ENCODE assay signal across 30 cellular contexts in genomic region chr1:205417884-205418283, GRCh38. TPM values are rescaled to one million over a fixed set of nuclear protein-coding genes. Genes with fewer than 3 reads are reported as not detected.
"Had no signal": no experiment of that assay in that cellular context is flagged by ENCODE, and none has a peak within 500 bp of the region (broad histone marks: within the 10 kb centered on the region; RNA-seq: fewer than 3 reads in every experiment).

No MANE protein-coding gene starts in this region.

- ATAC-seq: activated naive CD4-positive, alpha-beta T cell treated with anti-CD3 and anti-CD28 coated beads, Interleukin-2, amount 50 U/mL, for 72 hours; activated T-cell treated with anti-CD3 and anti-CD28 coated beads, Interleukin-2, amount 50 U/mL, for 72 hours; foreskin keratinocyte; gastroesophageal sphincter; T-helper 17 cell had no signal

- DNase-seq: activated CD4-positive, alpha-beta memory T cell treated with anti-CD3 and anti-CD28 coated beads, Interleukin-2, amount 10 ng/mL, durations not matched to agents 7 days and 5 days; activated CD4-positive, alpha-beta T cell treated with anti-CD3 and anti-CD28 coated beads for 1 hour; activated CD4-positive, alpha-beta T cell treated with anti-CD3 and anti-CD28 coated beads for 4 hours; activated CD4-positive, alpha-beta T cell treated with anti-CD3 and anti-CD28 coated beads, Interleukin-2, amount 10 ng/mL, durations not matched to agents 7 days and 5 days; activated CD4-positive, alpha-beta T cell treated with anti-CD3 and anti-CD28 coated beads, Interleukin-2, amount 50 U/mL, for 4 hours; activated CD4-positive, CD25-positive, alpha-beta regulatory T cell; activated CD8-positive, alpha-beta memory T cell treated with anti-CD3 and anti-CD28 coated beads, Interleukin-2, amount 50 U/mL, for 48 hours; activated gamma-delta T cell; activated naive CD4-positive, alpha-beta T cell; activated naive CD4-positive, alpha-beta T cell treated with anti-CD3 and anti-CD28 coated beads, Interleukin-2, amount 10 ng/mL, durations not matched to agents 7 days and 5 days; activated naive CD8-positive, alpha-beta T cell treated with anti-CD3 and anti-CD28 coated beads, Interleukin-2, amount 10 ng/mL, durations not matched to agents 7 days and 5 days; activated T-cell treated with anti-CD3 and anti-CD28 coated beads for 4 hours; activated T-cell treated with anti-CD3 and anti-CD28 coated beads, Interleukin-2, amount 50 U/mL, for 24 hours; activated T-cell treated with anti-CD3 and anti-CD28 coated beads, Interleukin-2, amount 50 U/mL, for 72 hours; central memory CD4-positive, alpha-beta T cell; dorsolateral prefrontal cortex; effector memory CD4-positive, alpha-beta T cell; erythroblast; foreskin keratinocyte; T-helper 1 cell; T-helper 17 cell; T1000 had no signal

- H3K36me3 ChIP-seq: ascending aorta, breast epithelium, cardiac muscle cell, esophagus muscularis mucosa, gastroesophageal sphincter had no signal

- H3K4me3 ChIP-seq: ascending aorta, breast epithelium, cardiac muscle cell, coronary artery, dorsolateral prefrontal cortex, esophagus muscularis mucosa, gastroesophageal sphincter had no signal

- H3K27me3 ChIP-seq: ascending aorta, breast epithelium, cardiac muscle cell, dorsolateral prefrontal cortex, esophagus muscularis mucosa, gastroesophageal sphincter had no signal

- H3K27ac ChIP-seq: ascending aorta, breast epithelium, cardiac muscle cell, coronary artery, dorsolateral prefrontal cortex, esophagus muscularis mucosa, foreskin keratinocyte, gastroesophageal sphincter had no signal

- H3K9me3 ChIP-seq: ascending aorta, breast epithelium, esophagus muscularis mucosa, gastroesophageal sphincter had no signal

- H3K4me1 ChIP-seq: ascending aorta, breast epithelium, foreskin keratinocyte, gastroesophageal sphincter had no signal

RNA-seq across cellular contexts. Expression of gene LEMD1, which starts 4.0 kb away (rescaled TPM):
- total RNA-seq: ascending aorta, cardiac muscle cell, esophagus muscularis mucosa, gastroesophageal sphincter, glomerular endothelial cell, T-helper 17 cell had no signal
- polyA plus RNA-seq: cardiac muscle cell had no signal

RNA-seq across cellular contexts. Expression of gene BLACAT1, which starts 38.0 kb away (rescaled TPM):
- total RNA-seq: ascending aorta, esophagus muscularis mucosa, gastroesophageal sphincter, glomerular endothelial cell had no signal
- polyA plus RNA-seq: cardiac muscle cell had no signal
